Comparison of ENCODE assay signal across 19 cellular contexts in the genomic region with DNA sequence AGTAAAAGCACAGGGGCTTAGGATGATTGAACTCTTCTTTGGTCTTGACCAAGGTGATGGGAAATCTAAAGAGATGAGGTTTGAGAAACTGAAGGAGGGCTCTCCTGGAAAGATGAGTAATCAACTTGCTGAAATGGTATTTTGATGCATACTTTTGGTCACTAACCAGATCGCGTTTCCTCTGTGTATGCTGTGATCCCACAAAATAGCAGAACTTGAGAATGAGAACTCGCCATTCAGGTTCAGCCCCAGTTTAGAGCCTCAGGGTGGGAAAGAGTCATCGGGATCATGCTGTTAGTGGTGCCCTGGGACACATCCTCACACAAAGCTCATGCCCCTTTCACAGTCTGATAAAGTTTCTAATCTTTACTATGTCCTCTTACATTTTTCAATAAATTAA.
"Had no signal": no experiment of that assay in that cellular context is flagged by ENCODE, and none has a peak within 500 bp of the region (broad histone marks: within the 10 kb centered on the region; RNA-seq: fewer than 3 reads in every experiment).

No MANE protein-coding gene starts in this region.

- ATAC-seq: activated CD8-positive, alpha-beta T cell treated with anti-CD3 and anti-CD28 coated beads for 36 hours; activated T-helper 17 cell treated with anti-CD3 and anti-CD28 coated beads, Interleukin-2, amount 50 U/mL, for 72 hours; gastrocnemius medialis; T-cell had no signal

- H3K4me3 Mint-ChIP-seq: activated CD8-positive, alpha-beta T cell treated with anti-CD3 and anti-CD28 coated beads for 36 hours; activated T-helper 17 cell treated with anti-CD3 and anti-CD28 coated beads, Interleukin-2, amount 50 U/mL, for 72 hours; T-cell had no signal

- H3K27me3 Mint-ChIP-seq: activated CD8-positive, alpha-beta T cell treated with anti-CD3 and anti-CD28 coated beads for 36 hours; activated T-helper 17 cell treated with anti-CD3 and anti-CD28 coated beads, Interleukin-2, amount 50 U/mL, for 72 hours; T-cell had no signal

- H3K27me3 ChIP-seq: cardiac muscle cell, gastrocnemius medialis, sigmoid colon, thyroid gland had no signal

- H3K36me3 ChIP-seq: cardiac muscle cell, gastrocnemius medialis, left ventricle myocardium inferior, sigmoid colon, thyroid gland had no signal

- H3K9me3 Mint-ChIP-seq: activated CD8-positive, alpha-beta T cell treated with anti-CD3 and anti-CD28 coated beads for 36 hours; activated T-helper 17 cell treated with anti-CD3 and anti-CD28 coated beads, Interleukin-2, amount 50 U/mL, for 72 hours had no signal

- H3K27ac Mint-ChIP-seq: activated CD8-positive, alpha-beta T cell treated with anti-CD3 and anti-CD28 coated beads for 36 hours; activated T-helper 17 cell treated with anti-CD3 and anti-CD28 coated beads, Interleukin-2, amount 50 U/mL, for 72 hours; T-cell had no signal

- H3K4me1 Mint-ChIP-seq: activated T-helper 17 cell treated with anti-CD3 and anti-CD28 coated beads, Interleukin-2, amount 50 U/mL, for 72 hours; T-cell had no signal

- H3K36me3 Mint-ChIP-seq: T-cell had no signal

- H3K4me1 ChIP-seq: gastrocnemius medialis, left ventricle myocardium inferior, sigmoid colon, thyroid gland had no signal

- H3K4me3 ChIP-seq: cardiac muscle cell, gastrocnemius medialis, left ventricle myocardium inferior, sigmoid colon, thyroid gland had no signal

- H3K27ac ChIP-seq: cardiac muscle cell, gastrocnemius medialis, left ventricle myocardium inferior, sigmoid colon, thyroid gland had no signal

- DNase-seq: activated CD4-positive, alpha-beta T cell treated with anti-CD3 and anti-CD28 coated beads for 48 hours; activated CD4-positive, CD25-positive, alpha-beta regulatory T cell; activated CD8-positive, alpha-beta T cell treated with anti-CD3 and anti-CD28 coated beads for 36 hours; activated naive CD4-positive, alpha-beta T cell treated with Interleukin-2 at 50 U/mL for 16 hours; activated T-cell treated with anti-CD3 and anti-CD28 coated beads, Interleukin-2, amount 50 U/mL, for 1 hour; dermis blood vessel endothelial cell; erythroblast; gastrocnemius medialis; head of caudate nucleus; kidney glomerular epithelial cell; left ventricle myocardium inferior; occipital lobe; posterior cingulate gyrus; sigmoid colon; stimulated activated naive CD4-positive, alpha-beta T cell; T-cell; thyroid gland had no signal

- H3K9me3 ChIP-seq: gastrocnemius medialis, left ventricle myocardium inferior, sigmoid colon, thyroid gland had no signal
